Comparison of ENCODE assay signal across 1 cellular context in the genomic region with DNA sequence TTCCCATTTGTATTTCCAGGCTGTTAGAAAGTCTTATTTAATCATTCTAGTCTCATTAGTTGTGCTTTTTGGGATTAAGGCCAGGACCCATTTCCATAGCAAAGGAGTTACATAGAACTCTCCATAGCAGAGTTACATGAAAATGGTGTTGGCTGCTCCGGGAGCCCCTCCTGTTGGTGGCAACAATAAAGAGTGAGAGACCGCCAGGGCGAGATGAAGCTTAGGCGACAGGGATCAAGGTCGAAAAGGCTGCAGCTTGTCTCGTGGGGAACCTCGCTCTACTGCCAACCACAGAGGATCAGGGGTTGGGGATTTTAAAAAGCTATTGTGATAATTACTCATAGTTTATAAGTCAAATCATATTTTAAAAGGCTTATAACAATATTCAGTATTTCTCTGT.
TF ChIP-seq lines count a peak whose summit lies in the region.

No MANE protein-coding gene starts in this region.

TF ChIP-seq in GM23338, 12 proteins besides CTCF, POLR2A, EP300 and RAD21 (continued from another document):
- TF ChIP-seq, protein P1, sequence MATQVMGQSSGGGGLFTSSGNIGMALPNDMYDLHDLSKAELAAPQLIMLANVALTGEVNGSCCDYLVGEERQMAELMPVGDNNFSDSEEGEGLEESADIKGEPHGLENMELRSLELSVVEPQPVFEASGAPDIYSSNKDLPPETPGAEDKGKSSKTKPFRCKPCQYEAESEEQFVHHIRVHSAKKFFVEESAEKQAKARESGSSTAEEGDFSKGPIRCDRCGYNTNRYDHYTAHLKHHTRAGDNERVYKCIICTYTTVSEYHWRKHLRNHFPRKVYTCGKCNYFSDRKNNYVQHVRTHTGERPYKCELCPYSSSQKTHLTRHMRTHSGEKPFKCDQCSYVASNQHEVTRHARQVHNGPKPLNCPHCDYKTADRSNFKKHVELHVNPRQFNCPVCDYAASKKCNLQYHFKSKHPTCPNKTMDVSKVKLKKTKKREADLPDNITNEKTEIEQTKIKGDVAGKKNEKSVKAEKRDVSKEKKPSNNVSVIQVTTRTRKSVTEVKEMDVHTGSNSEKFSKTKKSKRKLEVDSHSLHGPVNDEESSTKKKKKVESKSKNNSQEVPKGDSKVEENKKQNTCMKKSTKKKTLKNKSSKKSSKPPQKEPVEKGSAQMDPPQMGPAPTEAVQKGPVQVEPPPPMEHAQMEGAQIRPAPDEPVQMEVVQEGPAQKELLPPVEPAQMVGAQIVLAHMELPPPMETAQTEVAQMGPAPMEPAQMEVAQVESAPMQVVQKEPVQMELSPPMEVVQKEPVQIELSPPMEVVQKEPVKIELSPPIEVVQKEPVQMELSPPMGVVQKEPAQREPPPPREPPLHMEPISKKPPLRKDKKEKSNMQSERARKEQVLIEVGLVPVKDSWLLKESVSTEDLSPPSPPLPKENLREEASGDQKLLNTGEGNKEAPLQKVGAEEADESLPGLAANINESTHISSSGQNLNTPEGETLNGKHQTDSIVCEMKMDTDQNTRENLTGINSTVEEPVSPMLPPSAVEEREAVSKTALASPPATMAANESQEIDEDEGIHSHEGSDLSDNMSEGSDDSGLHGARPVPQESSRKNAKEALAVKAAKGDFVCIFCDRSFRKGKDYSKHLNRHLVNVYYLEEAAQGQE (IDR thresholded peaks at IDR 0.05; ENCODE audit: unreplicated experiment) = no peak
